Comparison of ENCODE assay signal across 19 cellular contexts in the genomic region with DNA sequence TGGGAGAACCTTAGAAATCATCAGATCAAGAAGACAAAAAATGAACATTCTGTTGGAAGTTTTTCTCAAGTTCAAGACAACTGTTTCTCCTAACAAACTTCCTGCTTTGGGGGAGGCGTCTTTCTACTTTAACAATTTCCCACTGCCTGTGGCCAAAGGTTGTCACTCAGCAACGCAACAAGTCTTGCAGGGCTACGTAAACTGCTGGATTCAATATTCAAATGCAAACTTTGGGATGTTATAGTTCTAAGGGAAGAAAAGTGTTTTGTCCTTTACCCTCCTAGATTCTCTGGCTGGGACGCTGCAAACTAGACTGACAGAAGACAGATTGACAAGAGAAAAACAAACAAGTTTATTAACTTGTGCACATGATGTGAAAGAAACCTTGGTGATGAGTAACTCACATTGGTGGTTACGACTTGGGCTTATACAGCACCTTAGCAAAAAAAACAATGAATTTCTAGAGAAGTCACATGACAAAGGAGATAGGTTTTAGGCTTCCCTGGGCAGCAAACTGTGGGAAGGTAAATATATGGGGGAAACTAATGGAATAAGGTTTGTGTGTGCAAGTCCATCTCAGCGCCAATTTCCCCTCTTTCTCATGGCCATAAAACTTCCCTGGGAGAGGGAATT. TPM values are rescaled to one million over a fixed set of nuclear protein-coding genes. Genes with fewer than 3 reads are reported as not detected.
"Had no signal": no experiment of that assay in that cellular context is flagged by ENCODE, and none has a peak within 500 bp of the region (broad histone marks: within the 10 kb centered on the region; RNA-seq: fewer than 3 reads in every experiment).

No MANE protein-coding gene starts in this region.

- H3K27ac ChIP-seq: esophagus muscularis mucosa, gastroesophageal sphincter, heart left ventricle, thyroid gland, WERI-Rb-1 had no signal

- H3K9me3 ChIP-seq: esophagus muscularis mucosa, gastroesophageal sphincter, thyroid gland had no signal

- ATAC-seq: gastroesophageal sphincter, heart left ventricle had no signal

- DNase-seq: activated CD4-positive, alpha-beta T cell treated with anti-CD3 and anti-CD28 coated beads for 1 hour; activated gamma-delta T cell; cerebellar nuclear complex; effector CD8-positive, alpha-beta T cell; heart left ventricle; kidney glomerular epithelial cell; mesendoderm; nephron progenitor cell; occipital lobe; retina; stimulated activated CD4-positive, alpha-beta T cell treated with anti-CD3 and anti-CD28 coated beads, Interleukin-2, amount 100 ng/mL, for 24 hours; stimulated activated naive CD4-positive, alpha-beta T cell treated with Interleukin-2 at 50 U/mL for 16 hours; thyroid gland; WERI-Rb-1 had no signal

- H3K36me3 ChIP-seq: esophagus muscularis mucosa, gastroesophageal sphincter, heart left ventricle, thyroid gland, WERI-Rb-1 had no signal

- H3K9me3 Mint-ChIP-seq: activated naive CD4-positive, alpha-beta T cell treated with anti-CD3 and anti-CD28 coated beads, Interleukin-2, amount 50 U/mL, for 24 hours had no signal

- H3K4me3 Mint-ChIP-seq: activated naive CD4-positive, alpha-beta T cell treated with anti-CD3 and anti-CD28 coated beads, Interleukin-2, amount 50 U/mL, for 24 hours; nephron progenitor cell had no signal

- H3K27me3 Mint-ChIP-seq: activated naive CD4-positive, alpha-beta T cell treated with anti-CD3 and anti-CD28 coated beads, Interleukin-2, amount 50 U/mL, for 24 hours had no signal

- H3K4me1 ChIP-seq: esophagus muscularis mucosa, gastroesophageal sphincter, heart left ventricle, thyroid gland had no signal

- H3K4me3 ChIP-seq: esophagus muscularis mucosa, gastroesophageal sphincter, heart left ventricle, thyroid gland had no signal

- H3K27me3 ChIP-seq: esophagus muscularis mucosa, gastroesophageal sphincter, heart left ventricle, thyroid gland had no signal

- H3K27ac Mint-ChIP-seq: activated naive CD4-positive, alpha-beta T cell treated with anti-CD3 and anti-CD28 coated beads, Interleukin-2, amount 50 U/mL, for 24 hours; nephron progenitor cell had no signal

- H3K4me1 Mint-ChIP-seq: activated naive CD4-positive, alpha-beta T cell treated with anti-CD3 and anti-CD28 coated beads, Interleukin-2, amount 50 U/mL, for 24 hours; nephron progenitor cell had no signal

RNA-seq across cellular contexts. Expression of gene ARPIN, which starts 34.0 kb away (rescaled TPM):
- total RNA-seq: activated CD8-positive, alpha-beta memory T cell treated with anti-CD3 and anti-CD28 coated beads for 36 hours; T-helper 1 cell treated with Interleukin-12 subunit alpha and Interleukin-12 subunit beta and Interleukin-4 antibody, amounts not matched to agents 30 ng/mL and 1 ng/mL, for 36 hours had no signal
